Comparison of ENCODE assay signal across 1 cellular context in the genomic region with DNA sequence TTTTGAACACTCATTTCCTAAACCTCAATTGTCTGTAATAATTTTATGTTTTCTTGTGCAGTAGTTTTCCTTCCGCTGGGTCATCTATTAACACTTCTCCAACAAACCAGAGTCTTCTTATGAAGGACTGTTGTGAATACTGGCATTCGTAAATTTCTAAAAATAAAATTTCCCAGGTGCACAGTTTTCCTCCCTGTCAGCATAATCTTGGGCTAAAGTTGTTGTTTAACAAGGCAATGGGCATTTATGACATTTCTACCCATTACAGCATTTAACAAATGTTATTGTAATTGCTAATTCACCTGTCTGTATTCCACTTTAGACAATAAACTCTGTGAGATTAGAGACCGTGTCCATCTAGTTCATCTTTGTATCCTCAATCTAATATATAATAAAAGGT.
TF ChIP-seq lines count a peak whose summit lies in the region.

No MANE protein-coding gene starts in this region.

TF ChIP-seq in K562, 482 proteins besides CTCF, POLR2A, EP300 and RAD21 (continued from another document):
- no peak for TF ChIP-seq IRF2 (CRISPR knock-in tag; IDR thresholded peaks at IDR 0.05)
